26 cellular contexts compared by ENCODE assay signal in genomic region chr1:87916965-87917364, GRCh38.
DNase-seq lines count a peak whose midpoint lies in the region; ATAC-seq, FAIRE-seq and TF ChIP-seq lines count a peak whose summit lies in the region.
"Had no signal": no experiment of that assay in that cellular context is flagged by ENCODE, and none has a peak within 500 bp of the region (broad histone marks: within the 10 kb centered on the region; RNA-seq: fewer than 3 reads in every experiment).

No MANE protein-coding gene starts in this region.

- CTCF ChIA-PET in HepG2 (lab: Yijun Ruan, JAX; ENCODE audit: low intra/inter-chr PET ratio, low total read pairs) = no interaction called here

- H3K4me1 Mint-ChIP-seq in glutamatergic neuron (ENCODE audit: low read depth, unreplicated experiment) = no peaks in the 10 kb centered on the region
- H3K4me1 Mint-ChIP-seq: activated T-helper 17 cell treated with anti-CD3 and anti-CD28 coated beads, Interleukin-2, amount 50 U/mL, for 72 hours; endodermal cell had no signal

- H3K9me3 ChIP-seq in HepG2 (ENCODE audit: low read length) (peaks cover 10% of the 10 kb centered on the region; the same call in 1 of the 2 replicates), right lobe of liver (peaks cover 0 to 3% (median 0%) of the 10 kb centered on the region in 4 donors), body of pancreas (no peaks in the 10 kb centered on the region)
- H3K9me3 ChIP-seq: BE2C had no signal

- no peaks in the 10 kb centered on the region for H3K79me2 ChIP-seq in HepG2 (ENCODE audit: insufficient read depth, low read length)

- H3K36me3 Mint-ChIP-seq in glutamatergic neuron (ENCODE audit: unreplicated experiment) = peaks cover 7% of the 10 kb centered on the region
- H3K36me3 Mint-ChIP-seq: activated naive CD8-positive, alpha-beta T cell had no signal

- TF ChIP-seq RAD21 in HepG2 (CRISPR knock-in tag; IDR thresholded peaks at IDR 0.05) = no peak

- no peak for ATAC-seq in HepG2
- ATAC-seq in right lobe of liver = no peak
- peak; percentile 47 for ATAC-seq in body of pancreas
- no peak for ATAC-seq in GM19395 (IDR thresholded peaks at IDR 0.05; ENCODE audit: unreplicated experiment)
- no peak for ATAC-seq in HG03439 (IDR thresholded peaks at IDR 0.05; ENCODE audit: unreplicated experiment)
- ATAC-seq: activated T-helper 17 cell treated with anti-CD3 and anti-CD28 coated beads, Interleukin-2, amount 50 U/mL, for 72 hours; HCT116; upper lobe of right lung had no signal

- H3K4me2 ChIP-seq in HepG2 (ENCODE audit: low read depth, low read length) = no peak overlapping the region

- BruUV-seq in HepG2 (replicated peaks; lab: Mats Ljungman, UMichigan) = no TSS peak

- in situ Hi-C loops in HepG2 (cut with HindIII; ENCODE audit: extremely low pct_ligation_motif_present, low pct_unique_long_range_greater_than_20kb) = no loop called here

- H3K36me3 ChIP-seq in HepG2 (replicated peaks in 1 of 2; ENCODE audit: control insufficient read depth in 1 of 2, insufficient read depth in 2 of 2, low read length in 2 of 2) (no peaks in the 10 kb centered on the region), right lobe of liver (no peaks in the 10 kb centered on the region), body of pancreas (replicated peaks in 1 of 2; ENCODE audit: insufficient read depth in 1 of 2, low read depth in 2 of 2) (no peaks in the 10 kb centered on the region)
- H3K36me3 ChIP-seq: BE2C, esophagus squamous epithelium, upper lobe of right lung had no signal

- POLR2A ChIA-PET in HepG2 (lab: Yijun Ruan, JAX) = no interaction called here

- no peaks in the 10 kb centered on the region for H3K27me3 Mint-ChIP-seq in glutamatergic neuron (ENCODE audit: unreplicated experiment)
- H3K27me3 Mint-ChIP-seq: progenitor cell of endocrine pancreas had no signal

- TF ChIP-seq POLR2A in HepG2 (IDR thresholded peaks at IDR 0.05; ENCODE audit: insufficient read depth in 1 of 2, low read depth in 2 of 2, low read length in 2 of 2) = no peak
- no peak for TF ChIP-seq POLR2A in right lobe of liver (IDR thresholded peaks at IDR 0.05)
- TF ChIP-seq POLR2A in body of pancreas (IDR thresholded peaks at IDR 0.05) = no peak

- H3K9ac ChIP-seq in HepG2 (ENCODE audit: insufficient read depth, low read depth, low read length) = no peak overlapping the region

- H3K9me3 Mint-ChIP-seq in glutamatergic neuron (ENCODE audit: unreplicated experiment) = peaks cover 4% of the 10 kb centered on the region
- H3K9me3 Mint-ChIP-seq: activated T-helper 17 cell treated with anti-CD3 and anti-CD28 coated beads, Interleukin-2, amount 50 U/mL, for 72 hours had no signal

- intact Hi-C loops in HepG2 (cut with micrococcal nuclease; ENCODE audit: unreplicated experiment) = no loop called here
- intact Hi-C loops in right lobe of liver (cut with DNase I) = no loop called here
- intact Hi-C loops in body of pancreas (cut with DNase I) = no loop called here

- no peaks in the 10 kb centered on the region for H4K20me1 ChIP-seq in HepG2 (ENCODE audit: insufficient read depth, low read length)

- H3K27ac Mint-ChIP-seq in glutamatergic neuron (ENCODE audit: unreplicated experiment) = no peak overlapping the region
- H3K27ac Mint-ChIP-seq: activated naive CD8-positive, alpha-beta T cell; activated T-helper 17 cell treated with anti-CD3 and anti-CD28 coated beads, Interleukin-2, amount 50 U/mL, for 72 hours; endodermal cell; progenitor cell of endocrine pancreas had no signal

- H3K27me3 ChIP-seq in HepG2 (ENCODE audit: control insufficient read depth in 1 of 2, insufficient read depth in 2 of 2, low read length in 2 of 2) = no peaks in the 10 kb centered on the region
- no peaks in the 10 kb centered on the region for H3K27me3 ChIP-seq in right lobe of liver
- no peaks in the 10 kb centered on the region for H3K27me3 ChIP-seq in body of pancreas
- H3K27me3 ChIP-seq: BE2C, esophagus squamous epithelium, upper lobe of right lung had no signal

- no peak for TF ChIP-seq EP300 in HepG2 (IDR thresholded peaks at IDR 0.05; ENCODE audit: low read depth in 2 of 2, low read length in 2 of 2)
- TF ChIP-seq EP300 in HepG2 (CRISPR knock-in tag; IDR thresholded peaks at IDR 0.05; ENCODE audit: borderline replicate concordance) = no peak

- TF ChIP-seq CTCF in HepG2 (CRISPR knock-in tag; IDR thresholded peaks at IDR 0.05) (no peak), right lobe of liver (IDR thresholded peaks at IDR 0.05) (no peak), body of pancreas (IDR thresholded peaks at IDR 0.05) (no peak), glutamatergic neuron (IDR thresholded peaks at IDR 0.05; ENCODE audit: partially characterized antibody, unreplicated experiment) (no peak)

- WGBS in HepG2 (ENCODE audit: low lambda C conversion rate) = 59% methylated on average over 3 of the region's 3 CpGs
- 65% methylated on average over 3 of the region's 3 CpGs for WGBS in right lobe of liver (ENCODE audit: insufficient coverage, low coverage, low lambda C conversion rate, missing lambda C conversion rate)
- 58% methylated on average over 3 of the region's 3 CpGs for WGBS in body of pancreas, 2 donors

- H3K4me3 ChIP-seq in HepG2 (replicated peaks in 1 of 3; ENCODE audit: insufficient read depth in 1 of 3, low read depth in 2 of 3, low read length in 3 of 3) (no peak overlapping the region), right lobe of liver (no peak overlapping the region), body of pancreas (no peak overlapping the region)
- H3K4me3 ChIP-seq: esophagus squamous epithelium, upper lobe of right lung had no signal

- no peak overlapping the region for H2AFZ ChIP-seq in HepG2 (ENCODE audit: low read length)

- no peak for FAIRE-seq in HepG2 (lab: Jason Lieb, UNC)
- FAIRE-seq: GM12891 had no signal

- no peaks in the 10 kb centered on the region for H3K4me1 ChIP-seq in HepG2 (ENCODE audit: insufficient read depth, low read length)
- H3K4me1 ChIP-seq in right lobe of liver = no peaks in the 10 kb centered on the region
- H3K4me1 ChIP-seq in body of pancreas = no peaks in the 10 kb centered on the region
- H3K4me1 ChIP-seq: BE2C, esophagus squamous epithelium, upper lobe of right lung had no signal

- no peak overlapping the region for H3K27ac ChIP-seq in HepG2 (ENCODE audit: extremely low read length, insufficient read depth, low read length)
- H3K27ac ChIP-seq in right lobe of liver = no peak overlapping the region
- H3K27ac ChIP-seq in body of pancreas = no peak overlapping the region
- H3K27ac ChIP-seq: esophagus squamous epithelium, upper lobe of right lung had no signal

- no peak overlapping the region for H3K4me3 Mint-ChIP-seq in glutamatergic neuron (ENCODE audit: unreplicated experiment)
- H3K4me3 Mint-ChIP-seq: activated naive CD8-positive, alpha-beta T cell; activated T-helper 17 cell treated with anti-CD3 and anti-CD28 coated beads, Interleukin-2, amount 50 U/mL, for 72 hours; endodermal cell had no signal

- DNase-seq in HepG2 (ENCODE audit: low spot score) (peak; percentile 6), right lobe of liver (no peak), body of pancreas (no peak), kidney glomerular epithelial cell (lab: John Stamatoyannopoulos, UW) (peak; percentile 42), AG08396 (ENCODE audit: low spot score) (no peak), glutamatergic neuron (no peak)
- DNase-seq: 8988T; activated CD4-positive, alpha-beta T cell treated with anti-CD3 and anti-CD28 coated beads, Interleukin-2, amount 50 U/mL, for 4 hours; activated CD4-positive, CD25-positive, alpha-beta regulatory T cell; activated CD8-positive, alpha-beta memory T cell treated with anti-CD3 and anti-CD28 coated beads, Interleukin-2, amount 50 U/mL, for 48 hours; BE2C; cortex of kidney; endodermal cell; esophagus squamous epithelium; mammary epithelial cell; MM.1S; NCI-H1436; NCI-H446 treated with DMSO at 0.1 percent for 48 hours; upper lobe of right lung had no signal

TF ChIP-seq in HepG2, 621 proteins besides CTCF, POLR2A, EP300 and RAD21:
- TF ChIP-seq HIC2 (CRISPR knock-in tag; IDR thresholded peaks at IDR 0.05; ENCODE audit: low read depth) = no peak
- no peak for TF ChIP-seq ETV5 (CRISPR knock-in tag; IDR thresholded peaks at IDR 0.05; ENCODE audit: borderline replicate concordance)
- TF ChIP-seq TAF1 (CRISPR knock-in tag; IDR thresholded peaks at IDR 0.05) = no peak
- TF ChIP-seq ZBTB38 (CRISPR knock-in tag; IDR thresholded peaks at IDR 0.05) = no peak

Comparison
In these comparisons a context has a peak if more than half of its experiments do, and no peak if none do; other contexts are left out.
1. DNase-seq: peak in HepG2 (single experiment) and kidney glomerular epithelial cell (single experiment); none in right lobe of liver (0 of 3), body of pancreas (0 of 4), AG08396 (single experiment) and glutamatergic neuron (single experiment).